19 cellular contexts compared by ENCODE assay signal in genomic region chr6:127446356-127446755, GRCh38.
"Had no signal": no experiment of that assay in that cellular context is flagged by ENCODE, and none has a peak within 500 bp of the region (broad histone marks: within the 10 kb centered on the region; RNA-seq: fewer than 3 reads in every experiment).

No MANE protein-coding gene starts in this region.

- H3K4me3 Mint-ChIP-seq: activated CD4-positive, alpha-beta T cell treated with anti-CD3 and anti-CD28 coated beads for 36 hours; activated CD8-positive, alpha-beta T cell treated with anti-CD3 and anti-CD28 coated beads for 36 hours; activated naive CD8-positive, alpha-beta T cell treated with anti-CD3 and anti-CD28 coated beads, Interleukin-2, amount 50 U/mL, for 24 hours; activated T-helper 1 cell treated with anti-CD3 and anti-CD28 coated beads, Interleukin-12 subunit alpha, Interleukin-12 subunit beta, Interleukin-2, Interleukin-4 antibody, amounts not matched to agents 30 ng/mL and 10 ng/mL and 1 ng/mL, durations not matched to agents 14 hours and 24 hours and 36 hours; naive thymus-derived CD4-positive, alpha-beta T cell; stimulated activated memory B cell treated with anti-CD40 and anti-IgM and Interleukin-4, amounts not matched to agents 10 μg/mL and 1 μg/mL and 100 μg/mL, for 72 hours had no signal

- H3K36me3 ChIP-seq: colonic mucosa, esophagus squamous epithelium, neutrophil, transverse colon had no signal

- H3K27me3 ChIP-seq: colonic mucosa, esophagus squamous epithelium, neutrophil, transverse colon had no signal

- H3K27ac ChIP-seq: colonic mucosa, esophagus squamous epithelium, lower lobe of right lung, neutrophil, transverse colon, WERI-Rb-1 had no signal

- H3K9me3 ChIP-seq: colonic mucosa, esophagus squamous epithelium, lower lobe of right lung, neutrophil, transverse colon had no signal

- H3K27ac Mint-ChIP-seq: activated CD4-positive, alpha-beta T cell treated with anti-CD3 and anti-CD28 coated beads for 36 hours; activated CD8-positive, alpha-beta T cell treated with anti-CD3 and anti-CD28 coated beads for 36 hours; activated naive CD8-positive, alpha-beta T cell treated with anti-CD3 and anti-CD28 coated beads, Interleukin-2, amount 50 U/mL, for 24 hours; activated T-helper 1 cell treated with anti-CD3 and anti-CD28 coated beads, Interleukin-12 subunit alpha, Interleukin-12 subunit beta, Interleukin-2, Interleukin-4 antibody, amounts not matched to agents 30 ng/mL and 10 ng/mL and 1 ng/mL, durations not matched to agents 14 hours and 24 hours and 36 hours; naive thymus-derived CD4-positive, alpha-beta T cell; stimulated activated memory B cell treated with anti-CD40 and anti-IgM and Interleukin-4, amounts not matched to agents 10 μg/mL and 1 μg/mL and 100 μg/mL, for 72 hours had no signal

- DNase-seq: activated CD4-positive, alpha-beta T cell treated with anti-CD3 and anti-CD28 coated beads for 36 hours; activated CD8-positive, alpha-beta T cell treated with anti-CD3 and anti-CD28 coated beads for 36 hours; activated naive CD4-positive, alpha-beta T cell; activated naive CD8-positive, alpha-beta T cell treated with anti-CD3 and anti-CD28 coated beads, Interleukin-2, amount 50 U/mL, for 24 hours; colonic mucosa; esophagus squamous epithelium; hippocampal formation; lower lobe of right lung; midbrain; naive thymus-derived CD4-positive, alpha-beta T cell; posterior cingulate gyrus; right cardiac atrium; T-helper 1 cell; transverse colon; WERI-Rb-1 had no signal

- H3K4me3 ChIP-seq: colonic mucosa, esophagus squamous epithelium, lower lobe of right lung, smooth muscle cell, transverse colon had no signal

- H3K4me1 Mint-ChIP-seq: activated naive CD8-positive, alpha-beta T cell treated with anti-CD3 and anti-CD28 coated beads, Interleukin-2, amount 50 U/mL, for 24 hours; stimulated activated memory B cell treated with anti-CD40 and anti-IgM and Interleukin-4, amounts not matched to agents 10 μg/mL and 1 μg/mL and 100 μg/mL, for 72 hours had no signal

- H3K9me3 Mint-ChIP-seq: activated CD8-positive, alpha-beta T cell treated with anti-CD3 and anti-CD28 coated beads for 36 hours; activated naive CD8-positive, alpha-beta T cell treated with anti-CD3 and anti-CD28 coated beads, Interleukin-2, amount 50 U/mL, for 24 hours; activated T-helper 1 cell treated with anti-CD3 and anti-CD28 coated beads, Interleukin-12 subunit alpha, Interleukin-12 subunit beta, Interleukin-2, Interleukin-4 antibody, amounts not matched to agents 30 ng/mL and 10 ng/mL and 1 ng/mL, durations not matched to agents 14 hours and 24 hours and 36 hours; naive thymus-derived CD4-positive, alpha-beta T cell; stimulated activated memory B cell treated with anti-CD40 and anti-IgM and Interleukin-4, amounts not matched to agents 10 μg/mL and 1 μg/mL and 100 μg/mL, for 72 hours had no signal

- ATAC-seq: activated CD4-positive, alpha-beta T cell treated with anti-CD3 and anti-CD28 coated beads for 36 hours; activated CD8-positive, alpha-beta T cell treated with anti-CD3 and anti-CD28 coated beads for 36 hours; activated naive CD8-positive, alpha-beta T cell treated with anti-CD3 and anti-CD28 coated beads, Interleukin-2, amount 50 U/mL, for 24 hours; naive thymus-derived CD4-positive, alpha-beta T cell; right cardiac atrium; stimulated activated memory B cell treated with anti-CD40 and anti-IgM and Interleukin-4, amounts not matched to agents 10 μg/mL and 1 μg/mL and 100 μg/mL, for 72 hours had no signal

- H3K4me2 ChIP-seq: smooth muscle cell had no signal

- H3K4me1 ChIP-seq: colonic mucosa, esophagus squamous epithelium, lower lobe of right lung, transverse colon had no signal

- H3K27me3 Mint-ChIP-seq: stimulated activated memory B cell treated with anti-CD40 and anti-IgM and Interleukin-4, amounts not matched to agents 10 μg/mL and 1 μg/mL and 100 μg/mL, for 72 hours had no signal
